8 cellular contexts compared by ENCODE assay signal in the genomic region with DNA sequence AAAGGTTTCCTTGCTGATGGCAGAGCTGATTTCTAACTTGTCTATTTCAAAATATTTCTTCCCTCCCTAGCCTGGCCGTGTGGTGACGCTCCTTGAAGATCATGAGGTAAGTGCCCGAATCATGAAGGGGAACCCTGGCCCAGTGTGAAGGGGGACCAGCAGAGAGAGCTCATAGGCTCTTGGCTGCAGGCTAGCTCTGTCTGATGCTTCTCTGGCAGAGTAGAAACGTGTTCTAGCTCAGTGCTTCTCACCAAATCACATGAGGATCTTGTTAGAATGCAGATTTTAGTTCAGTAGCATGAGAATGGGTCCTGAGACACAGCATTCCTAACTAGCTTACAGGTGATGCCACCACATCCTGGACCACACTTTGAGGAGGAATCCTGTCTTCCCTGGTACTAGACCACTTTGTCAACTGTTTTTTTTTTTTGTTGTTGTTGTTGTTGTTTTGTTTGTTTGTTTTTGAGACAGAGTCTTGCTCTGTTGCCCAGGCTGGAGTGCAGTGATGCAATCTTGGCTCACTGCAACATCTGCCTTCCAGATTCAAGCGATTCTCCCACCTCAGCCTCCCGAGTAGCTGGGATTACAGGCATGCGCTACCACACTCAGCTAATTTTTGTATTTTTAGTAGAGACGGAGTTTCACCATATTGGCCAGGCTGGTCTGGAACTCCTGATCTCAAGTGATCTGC. TPM values are rescaled to one million over a fixed set of nuclear protein-coding genes. Genes with fewer than 3 reads are reported as not detected.
DNase-seq lines count a peak whose midpoint lies in the region; TF ChIP-seq lines count a peak whose summit lies in the region.
"Not testable (repeated sequence)": the region's sequence is repeated elsewhere in the genome, so short reads cannot be mapped to it uniquely, and the experiment has no call there.

No MANE protein-coding gene starts in this region.

- H3K27me3 ChIP-seq in BLaER1 treated with 17β-estradiol and CSF1 and Interleukin-3, amounts not matched to agents 10 nM and 100 nM; SJSA1 (replicated peaks); duodenal mucosa (ENCODE audit: control insufficient read depth in 1 of 2, insufficient read depth in 2 of 2, low read length in 2 of 2); iPS DF 6.9 (ENCODE audit: control insufficient read depth, insufficient read depth, low read length): not testable (repeated sequence)

- H3K27ac Mint-ChIP-seq in activated naive CD4-positive, alpha-beta T cell treated with anti-CD3 and anti-CD28 coated beads, Interleukin-2, amount 10 ng/mL, durations not matched to agents 7 days and 5 days, result peak overlapping the region; percentile 93
- not testable (repeated sequence) for H3K27ac Mint-ChIP-seq in nephron progenitor cell
- H3K27ac Mint-ChIP-seq in stimulated activated naive CD8-positive, alpha-beta T cell treated with anti-CD3 and anti-CD28 coated beads, Interleukin-15, Interleukin-2, amounts not matched to agents 100 ng/mL and 50 ng/mL, for 24 hours, result peak overlapping the region; percentile 97

- peaks cover 53 to 74% (median 67%) of the 10 kb centered on the region in 10 experiments for H3K4me1 ChIP-seq in BLaER1 treated with 17β-estradiol and CSF1 and Interleukin-3, amounts not matched to agents 10 nM and 100 nM
- not testable (repeated sequence) for H3K4me1 ChIP-seq in HEK293 (ENCODE audit: control insufficient read depth, insufficient read depth, low read length); iPS DF 6.9 (ENCODE audit: control insufficient read depth, insufficient read depth, low read length)
- H3K4me1 ChIP-seq in SJSA1 (replicated peaks) (peaks cover 18% of the 10 kb centered on the region), duodenal mucosa (ENCODE audit: control insufficient read depth in 1 of 2, insufficient read depth in 2 of 2, low read length in 2 of 2) (peaks cover 25 to 27% of the 10 kb centered on the region in 2 donors)

- H3K4me2 ChIP-seq in BLaER1 treated with 17β-estradiol and CSF1 and Interleukin-3, amounts not matched to agents 10 nM and 100 nM, result peak overlapping the region; percentile 79 to 97 (median 91)

- CTCF ChIA-PET in HEK293 (lab: Yijun Ruan, JAX), result interaction anchor here (0.8 to 1.1 kb wide), 2 partner anchors 13 to 649 kb away, joined by 3 to 4 read pairs; no protein-coding TSS in a partner anchor
- CTCF ChIA-PET in activated naive CD4-positive, alpha-beta T cell treated with anti-CD3 and anti-CD28 coated beads, Interleukin-2, amount 10 ng/mL, durations not matched to agents 7 days and 5 days (lab: Charles Lee), result interaction anchor here (0.7 to 6.9 kb wide), 3 partner anchors 12 to 70 kb away, joined by 3 to 43 read pairs (median 3); no protein-coding TSS in a partner anchor

- not testable (repeated sequence) for DNase-seq in SJSA1 (ENCODE audit: low read depth in 1 of 2, low spot score in 2 of 2); activated naive CD4-positive, alpha-beta T cell treated with anti-CD3 and anti-CD28 coated beads, Interleukin-2, amount 10 ng/mL, durations not matched to agents 7 days and 5 days; iPS DF 6.9 (ENCODE audit: low read depth, low spot score); nephron progenitor cell

- H3K36me3 Mint-ChIP-seq in activated naive CD4-positive, alpha-beta T cell treated with anti-CD3 and anti-CD28 coated beads, Interleukin-2, amount 10 ng/mL, durations not matched to agents 7 days and 5 days; nephron progenitor cell (ENCODE audit: low read depth): not testable (repeated sequence)
- H3K36me3 Mint-ChIP-seq in stimulated activated naive CD8-positive, alpha-beta T cell treated with anti-CD3 and anti-CD28 coated beads, Interleukin-15, Interleukin-2, amounts not matched to agents 100 ng/mL and 50 ng/mL, for 24 hours (ENCODE audit: low read depth), result peaks cover 23% of the 10 kb centered on the region

- peaks cover 0 to 57% (median 30%) of the 10 kb centered on the region in 11 experiments; a peak in 14 of 22 replicates for H4K20me1 ChIP-seq in BLaER1 treated with 17β-estradiol and CSF1 and Interleukin-3, amounts not matched to agents 10 nM and 100 nM

- peak overlapping the region; percentile 70 to 92 (median 79) for H3K4me3 ChIP-seq in BLaER1 treated with 17β-estradiol and CSF1 and Interleukin-3, amounts not matched to agents 10 nM and 100 nM
- H3K4me3 ChIP-seq in HEK293 (ENCODE audit: low read depth, low read length) (peak overlapping the region; percentile 62), SJSA1 (peak overlapping the region; percentile 52), duodenal mucosa (ENCODE audit: low read depth in 1 of 2, low read length in 2 of 2) (peak overlapping the region; percentile 81 to 89), iPS DF 6.9 (ENCODE audit: low read length) (peak overlapping the region; percentile 95; the same call in 1 of the 2 replicates)

- no CpG with 5 or more reads among the region's 8 CpGs for WGBS in iPS DF 6.9 (ENCODE audit: insufficient coverage, insufficient read length)

- H3K36me3 ChIP-seq in BLaER1 treated with 17β-estradiol and CSF1 and Interleukin-3, amounts not matched to agents 10 nM and 100 nM, result peaks cover 15 to 33% (median 22%) of the 10 kb centered on the region in 11 experiments; a peak in 21 of 22 replicates
- not testable (repeated sequence) for H3K36me3 ChIP-seq in HEK293 (ENCODE audit: control insufficient read depth in 2 of 2, insufficient read depth in 1 of 2, low read length in 2 of 2); SJSA1; duodenal mucosa (ENCODE audit: control insufficient read depth in 1 of 2, insufficient read depth in 2 of 2, low read length in 2 of 2)
- peaks cover 18% of the 10 kb centered on the region for H3K36me3 ChIP-seq in iPS DF 6.9 (ENCODE audit: control insufficient read depth, insufficient read depth, low read length)

- H3K9me3 Mint-ChIP-seq in activated naive CD4-positive, alpha-beta T cell treated with anti-CD3 and anti-CD28 coated beads, Interleukin-2, amount 10 ng/mL, durations not matched to agents 7 days and 5 days; nephron progenitor cell; stimulated activated naive CD8-positive, alpha-beta T cell treated with anti-CD3 and anti-CD28 coated beads, Interleukin-15, Interleukin-2, amounts not matched to agents 100 ng/mL and 50 ng/mL, for 24 hours: not testable (repeated sequence)

- peak overlapping the region; percentile 73 to 89 (median 81) for H3K9ac ChIP-seq in BLaER1 treated with 17β-estradiol and CSF1 and Interleukin-3, amounts not matched to agents 10 nM and 100 nM
- H3K9ac ChIP-seq in duodenal mucosa (ENCODE audit: low read depth in 1 of 2, low read length in 2 of 2), result peak overlapping the region; percentile 16 to 71

- not testable (repeated sequence) for H3K27me3 Mint-ChIP-seq in activated naive CD4-positive, alpha-beta T cell treated with anti-CD3 and anti-CD28 coated beads, Interleukin-2, amount 10 ng/mL, durations not matched to agents 7 days and 5 days; stimulated activated naive CD8-positive, alpha-beta T cell treated with anti-CD3 and anti-CD28 coated beads, Interleukin-15, Interleukin-2, amounts not matched to agents 100 ng/mL and 50 ng/mL, for 24 hours
- H3K27me3 Mint-ChIP-seq in nephron progenitor cell (ENCODE audit: low read depth, poor library complexity), result peaks cover 35% of the 10 kb centered on the region

- peaks cover 43% of the 10 kb centered on the region for H3K4me1 Mint-ChIP-seq in activated naive CD4-positive, alpha-beta T cell treated with anti-CD3 and anti-CD28 coated beads, Interleukin-2, amount 10 ng/mL, durations not matched to agents 7 days and 5 days
- peaks cover 45% of the 10 kb centered on the region for H3K4me1 Mint-ChIP-seq in nephron progenitor cell
- peaks cover 36% of the 10 kb centered on the region for H3K4me1 Mint-ChIP-seq in stimulated activated naive CD8-positive, alpha-beta T cell treated with anti-CD3 and anti-CD28 coated beads, Interleukin-15, Interleukin-2, amounts not matched to agents 100 ng/mL and 50 ng/mL, for 24 hours (ENCODE audit: low read depth)

- not testable (repeated sequence) for TF ChIP-seq CTCF in HEK293 (tag by site-specific recombination; IDR thresholded peaks at IDR 0.05); nephron progenitor cell (IDR thresholded peaks at IDR 0.05)

- H3K27ac ChIP-seq in BLaER1 treated with 17β-estradiol and CSF1 and Interleukin-3, amounts not matched to agents 10 nM and 100 nM, result peak overlapping the region in 9 of 11 experiments; percentile 74 to 95 (median 85); a peak in 10 of 22 replicates
- H3K27ac ChIP-seq in HEK293 (ENCODE audit: extremely low read depth, low read depth, low read length); SJSA1; duodenal mucosa (ENCODE audit: low read depth, low read length); iPS DF 6.9 (ENCODE audit: low read length): not testable (repeated sequence)

- peak overlapping the region; percentile 94 for H3K4me3 Mint-ChIP-seq in activated naive CD4-positive, alpha-beta T cell treated with anti-CD3 and anti-CD28 coated beads, Interleukin-2, amount 10 ng/mL, durations not matched to agents 7 days and 5 days
- H3K4me3 Mint-ChIP-seq in nephron progenitor cell, result peak overlapping the region; percentile 87
- peak overlapping the region; percentile 87 for H3K4me3 Mint-ChIP-seq in stimulated activated naive CD8-positive, alpha-beta T cell treated with anti-CD3 and anti-CD28 coated beads, Interleukin-15, Interleukin-2, amounts not matched to agents 100 ng/mL and 50 ng/mL, for 24 hours

- POLR2A ChIA-PET in HEK293 (lab: Yijun Ruan, JAX), result interaction anchor here (0.6 to 5.0 kb wide), 4 partner anchors 13 to 439 kb away, joined by 3 to 64 read pairs (median 29); a partner anchor contains a TSS

- not testable (repeated sequence) for H3K9me3 ChIP-seq in BLaER1 treated with 17β-estradiol and CSF1 and Interleukin-3, amounts not matched to agents 10 nM and 100 nM (replicated peaks in 1 of 11); HEK293 (ENCODE audit: control insufficient read depth, insufficient read depth, low read depth, low read length); SJSA1 (replicated peaks); duodenal mucosa (ENCODE audit: control insufficient read depth in 1 of 2, low read length in 2 of 2); iPS DF 6.9 (ENCODE audit: control insufficient read depth, insufficient read depth, low read length)

TF ChIP-seq in HEK293, 187 proteins besides CTCF, POLR2A, EP300 and RAD21:
- TF ChIP-seq ZNF121 (tag by site-specific recombination; IDR thresholded peaks at IDR 0.05) (peak; percentile 94), ZBTB17 (tag by site-specific recombination; IDR thresholded peaks at IDR 0.05) (peak; percentile 63; the same call in 1 of the 2 replicates), KLF16 (tag by site-specific recombination; IDR thresholded peaks at IDR 0.05) (0 out of 2 replicates have a peak, but pooled peaks have one; percentile 25)

RNA-seq across cellular contexts. Expression of a gene that starts 1.0 kb away (rescaled TPM):
- 1.6 and 1.9 TPM in 2 replicates for total RNA-seq in SJSA1 (2014; rRNA removed; shearing (Covaris generic))

RNA-seq across cellular contexts. Expression of a gene that starts 25.2 kb away (rescaled TPM):
- total RNA-seq in SJSA1 (2014; rRNA removed; shearing (Covaris generic)), result not detected in 2 replicates
